Comparison of ENCODE assay signal across 17 cellular contexts in the genomic region with DNA sequence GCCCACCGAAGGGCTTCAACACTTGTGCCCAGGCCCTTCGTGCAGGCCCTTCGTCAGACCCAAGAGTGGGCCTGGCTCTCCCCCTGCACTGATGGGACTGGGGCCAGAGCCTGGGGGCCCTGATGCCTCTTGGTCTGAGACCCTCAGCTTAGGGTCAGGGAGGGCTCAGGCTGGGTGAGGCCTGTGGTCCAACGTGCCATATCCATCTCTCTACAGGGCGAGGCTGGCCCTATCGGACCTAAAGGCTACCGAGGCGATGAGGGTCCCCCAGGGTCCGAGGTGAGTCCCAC. TPM values are rescaled to one million over a fixed set of nuclear protein-coding genes. Genes with fewer than 3 reads are reported as not detected.
DNase-seq lines count a peak whose midpoint lies in the region; ATAC-seq and TF ChIP-seq lines count a peak whose summit lies in the region.
"Had no signal": no experiment of that assay in that cellular context is flagged by ENCODE, and none has a peak within 500 bp of the region (broad histone marks: within the 10 kb centered on the region; RNA-seq: fewer than 3 reads in every experiment).

No MANE protein-coding gene starts in this region.

- TF ChIP-seq EP300 in gastroesophageal sphincter (IDR thresholded peaks at IDR 0.05) = no peak

- ATAC-seq in Right ventricle myocardium superior (ENCODE audit: poor library complexity) (no peak), gastroesophageal sphincter (no peak), sciatic nerve (no peak)
- ATAC-seq: PC-3 had no signal

- no peak for TF ChIP-seq CTCF in gastroesophageal sphincter (IDR thresholded peaks at IDR 0.05)
- no peak for TF ChIP-seq CTCF in uterus (IDR thresholded peaks at IDR 0.05)

- peaks cover 0 to 95% of the 10 kb centered on the region in 2 donors for H3K36me3 ChIP-seq in gastroesophageal sphincter
- no peaks in the 10 kb centered on the region for H3K36me3 ChIP-seq in uterus

- 80% methylated on average over 1 of the region's 9 CpGs; no CpG with 5 or more reads in 1 of the 2 donors for WGBS in gastroesophageal sphincter (ENCODE audit: low coverage in 1 of 2), 2 donors

- H3K4me1 ChIP-seq in gastroesophageal sphincter (peaks cover 0 to 94% (median 31%) of the 10 kb centered on the region in 3 donors), uterus (no peaks in the 10 kb centered on the region)

- TF ChIP-seq POLR2A in gastroesophageal sphincter (IDR thresholded peaks at IDR 0.05) = no peak
- no peak for TF ChIP-seq POLR2A in uterus (IDR thresholded peaks at IDR 0.05)

- intact Hi-C loops in Right ventricle myocardium superior (cut with DNase I) = no loop called here
- intact Hi-C loops in cardiac septum (cut with DNase I) = loop anchor here (10.0 kb wide), 1 partner anchor 128 kb away; no protein-coding TSS in a partner anchor
- intact Hi-C loops in sciatic nerve (cut with DNase I) = loop anchor here (10.0 kb wide), 1 partner anchor 48 kb away; no protein-coding TSS in a partner anchor
- intact Hi-C loops in uterus (cut with DNase I; ENCODE audit: low total_unique reads) = no loop called here

- DNase-seq in Right ventricle myocardium superior (peak; percentile 33), cardiac septum (ENCODE audit: low spot score) (no peak), sciatic nerve (ENCODE audit: low spot score) (peak; percentile 59), uterus (peak in 1 of 2 donors; percentile 12), activated gamma-delta T cell treated with Interleukin-2 at 50 U/mL for 16 hours (no peak), NCI-H82 treated with DMSO at 0.1 percent for 48 hours (lab: John Stamatoyannopoulos, UW; ENCODE audit: unreplicated experiment) (no peak)
- DNase-seq: DMS153, H7, Karpas-422, MG63, NCI-H1092 treated with DMSO at 0.1 percent for 48 hours, NCI-H2081 treated with DMSO at 0.1 percent for 48 hours, NCI-H510A, NCI-H774, PC-3 had no signal

- no peak overlapping the region for H3K4me3 ChIP-seq in gastroesophageal sphincter
- H3K4me3 ChIP-seq in uterus = no peak overlapping the region
- H3K4me3 ChIP-seq: MG63 had no signal

- H3K27me3 ChIP-seq in gastroesophageal sphincter = no peaks in the 10 kb centered on the region
- no peaks in the 10 kb centered on the region for H3K27me3 ChIP-seq in uterus
- H3K27me3 ChIP-seq: MG63 had no signal

- peak overlapping the region in 3 of 4 donors; percentile 79 to 81 (median 80) for H3K27ac ChIP-seq in gastroesophageal sphincter
- peak overlapping the region; percentile 44 to 78 for H3K27ac ChIP-seq in uterus

- no peaks in the 10 kb centered on the region for H3K9me3 ChIP-seq in gastroesophageal sphincter
- H3K9me3 ChIP-seq in uterus = no peaks in the 10 kb centered on the region
- H3K9me3 ChIP-seq: Caco-2, MG63 had no signal

RNA-seq across cellular contexts. Expression of a gene that starts 15.6 kb away (rescaled TPM):
- 173 TPM for total RNA-seq in Right ventricle myocardium superior
- total RNA-seq in cardiac septum = 140 TPM
- 1,000 to 10,000 TPM in 2 of 4 donors, 100 to 1,000 TPM in 2; 477 to 1,231 (median 878) TPM for total RNA-seq in gastroesophageal sphincter
- 247 TPM for total RNA-seq in sciatic nerve
- 1,000 to 10,000 TPM in 1 of 4 donors, 100 to 1,000 TPM in 3; 621 to 1,160 (median 804) TPM for total RNA-seq in uterus

Comparison
In these comparisons a context has a peak if more than half of its experiments do, and no peak if none do; other contexts are left out.
1. DNase-seq: peak in Right ventricle myocardium superior (single experiment) and sciatic nerve (single experiment); none in cardiac septum (single experiment), activated gamma-delta T cell treated with Interleukin-2 at 50 U/mL for 16 hours (single experiment) and NCI-H82 treated with DMSO at 0.1 percent for 48 hours (single experiment).
2. intact Hi-C loops: an anchor here in cardiac septum (10.0 kb wide) and sciatic nerve (10.0 kb wide); none called in Right ventricle myocardium superior and uterus.